In the genomic region with DNA sequence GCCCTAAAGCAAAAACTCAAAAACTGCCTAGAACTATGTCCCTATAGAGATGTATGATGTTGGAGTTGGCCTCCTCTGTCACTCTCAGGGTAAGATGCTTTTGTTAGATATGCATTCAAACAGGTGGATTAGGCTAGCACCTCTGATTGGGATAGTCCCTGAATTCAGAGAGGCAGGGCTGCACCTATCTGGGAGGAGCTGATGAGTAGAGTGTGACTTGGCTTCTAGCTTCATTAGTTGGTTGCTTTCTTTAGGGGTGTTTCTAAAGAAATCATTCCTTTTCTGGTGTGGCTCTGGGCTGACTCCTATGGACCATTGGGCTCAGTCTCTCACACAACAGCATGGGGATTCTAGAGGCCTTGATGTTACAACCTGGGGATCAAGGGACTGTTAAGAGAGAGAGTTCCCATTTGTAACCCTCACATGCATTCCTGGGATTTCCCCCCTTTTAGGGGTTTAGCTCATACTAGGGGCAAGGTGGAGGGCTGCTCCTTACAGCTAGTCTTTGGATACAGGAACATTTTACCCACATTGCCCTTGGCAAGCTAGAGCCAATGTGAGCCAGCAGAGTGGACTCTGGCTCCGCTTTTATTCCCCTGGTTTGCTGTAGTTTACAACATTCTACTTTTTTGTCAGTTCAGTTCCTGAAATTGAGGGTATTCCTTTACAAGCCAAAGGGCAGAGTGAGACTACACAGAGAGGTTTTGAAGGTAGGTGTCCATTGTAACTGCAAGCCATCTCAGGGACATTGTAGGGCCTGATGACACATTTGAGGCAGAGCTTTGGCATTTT, we compare ENCODE assay signal across 1 cellular context.
TF ChIP-seq lines count a peak whose summit lies in the region.

No MANE protein-coding gene starts in this region.

TF ChIP-seq in WTC11, 78 proteins besides CTCF, POLR2A, EP300 and RAD21 (continued from another document):
- no peak for TF ChIP-seq AR (CRISPR knock-in tag; IDR thresholded peaks at IDR 0.05)
- TF ChIP-seq, protein P1, sequence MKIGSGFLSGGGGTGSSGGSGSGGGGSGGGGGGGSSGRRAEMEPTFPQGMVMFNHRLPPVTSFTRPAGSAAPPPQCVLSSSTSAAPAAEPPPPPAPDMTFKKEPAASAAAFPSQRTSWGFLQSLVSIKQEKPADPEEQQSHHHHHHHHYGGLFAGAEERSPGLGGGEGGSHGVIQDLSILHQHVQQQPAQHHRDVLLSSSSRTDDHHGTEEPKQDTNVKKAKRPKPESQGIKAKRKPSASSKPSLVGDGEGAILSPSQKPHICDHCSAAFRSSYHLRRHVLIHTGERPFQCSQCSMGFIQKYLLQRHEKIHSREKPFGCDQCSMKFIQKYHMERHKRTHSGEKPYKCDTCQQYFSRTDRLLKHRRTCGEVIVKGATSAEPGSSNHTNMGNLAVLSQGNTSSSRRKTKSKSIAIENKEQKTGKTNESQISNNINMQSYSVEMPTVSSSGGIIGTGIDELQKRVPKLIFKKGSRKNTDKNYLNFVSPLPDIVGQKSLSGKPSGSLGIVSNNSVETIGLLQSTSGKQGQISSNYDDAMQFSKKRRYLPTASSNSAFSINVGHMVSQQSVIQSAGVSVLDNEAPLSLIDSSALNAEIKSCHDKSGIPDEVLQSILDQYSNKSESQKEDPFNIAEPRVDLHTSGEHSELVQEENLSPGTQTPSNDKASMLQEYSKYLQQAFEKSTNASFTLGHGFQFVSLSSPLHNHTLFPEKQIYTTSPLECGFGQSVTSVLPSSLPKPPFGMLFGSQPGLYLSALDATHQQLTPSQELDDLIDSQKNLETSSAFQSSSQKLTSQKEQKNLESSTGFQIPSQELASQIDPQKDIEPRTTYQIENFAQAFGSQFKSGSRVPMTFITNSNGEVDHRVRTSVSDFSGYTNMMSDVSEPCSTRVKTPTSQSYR (CRISPR knock-in tag; IDR thresholded peaks at IDR 0.05), result no peak
- TF ChIP-seq SMAD4 (CRISPR knock-in tag; IDR thresholded peaks at IDR 0.05), result no peak
- TF ChIP-seq ZNF263 (CRISPR knock-in tag; IDR thresholded peaks at IDR 0.05; ENCODE audit: low read depth), result no peak
